In the genomic region with DNA sequence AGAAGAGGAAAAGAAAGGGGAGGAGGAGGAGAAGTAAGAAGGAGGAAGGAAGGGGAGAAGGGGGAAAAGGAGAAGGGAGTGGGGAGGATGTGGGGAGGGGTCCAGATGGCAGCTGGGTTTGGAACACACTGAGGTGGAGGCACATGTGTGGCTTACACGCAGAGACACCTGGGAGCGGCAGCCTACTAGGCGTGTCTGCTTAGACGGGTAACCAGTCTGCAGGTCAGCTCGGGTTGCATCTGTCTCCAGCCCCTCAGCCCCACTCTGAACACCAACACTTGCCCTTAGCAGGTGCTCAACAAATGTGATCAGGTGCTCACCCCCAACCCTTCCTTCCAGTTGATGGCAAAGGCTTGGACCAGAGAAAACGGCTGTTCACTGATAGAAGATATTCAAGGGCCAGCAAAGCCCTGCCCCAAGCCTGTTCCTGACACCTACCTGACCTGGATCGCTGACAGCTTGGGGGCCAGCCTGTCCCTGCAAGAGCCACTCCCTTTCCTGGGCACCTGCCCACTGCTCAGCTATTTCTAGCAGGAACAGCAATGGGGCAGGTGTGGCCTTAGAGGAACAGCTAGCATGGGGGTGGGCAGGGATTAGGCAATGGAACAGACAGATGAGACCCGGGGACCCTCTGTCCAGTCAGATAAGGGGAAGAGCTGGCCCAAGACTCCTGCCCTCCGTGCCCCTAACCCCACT, we compare ENCODE assay signal across 26 cellular contexts.
DNase-seq lines count a peak whose midpoint lies in the region; ATAC-seq and TF ChIP-seq lines count a peak whose summit lies in the region.
"Had no signal": no experiment of that assay in that cellular context is flagged by ENCODE, and none has a peak within 500 bp of the region (broad histone marks: within the 10 kb centered on the region; RNA-seq: fewer than 3 reads in every experiment).

No MANE protein-coding gene starts in this region.

- H3K4me3 ChIP-seq in HEK293 (ENCODE audit: low read depth, low read length): no peak overlapping the region
- H3K4me3 ChIP-seq: HAP-1, heart right ventricle, MG63, SJCRH30, upper lobe of left lung had no signal

- DNase-seq in DMS 273 (lab: John Stamatoyannopoulos, UW; ENCODE audit: unreplicated experiment) (peak; percentile 21), DMS 273 treated with DMSO at 0.1 percent for 48 hours (lab: John Stamatoyannopoulos, UW) (no peak), cerebellar cortex (ENCODE audit: low spot score) (peak; percentile 33), mucosa of gallbladder (ENCODE audit: low spot score) (peak; percentile 56), HUDEP-2 (lab: John Stamatoyannopoulos, UW; ENCODE audit: unreplicated experiment in 76 of 76) (no peak), pons (ENCODE audit: low spot score) (no peak)
- DNase-seq: activated CD8-positive, alpha-beta T cell treated with anti-CD3 and anti-CD28 coated beads for 36 hours; activated T-cell treated with anti-CD3 and anti-CD28 coated beads, Interleukin-2, amount 50 U/mL, for 4 hours; effector memory CD8-positive, alpha-beta T cell; GDM1; heart right ventricle; immature natural killer cell; mammary epithelial cell; MG63; naive thymus-derived CD8-positive, alpha-beta T cell; NCI-H1694; NCI-H446 treated with DMSO at 0.1 percent for 48 hours; SJCRH30; T-helper 2 cell had no signal

- TF ChIP-seq CTCF in HEK293 (tag by site-specific recombination; IDR thresholded peaks at IDR 0.05): no peak

- peaks cover 4% of the 10 kb centered on the region; the same call in 1 of the 2 replicates for H3K4me1 ChIP-seq in HEK293 (ENCODE audit: control insufficient read depth, insufficient read depth, low read length)
- H3K4me1 ChIP-seq: HAP-1, parathyroid adenoma, SJCRH30 had no signal

- CTCF ChIA-PET in HEK293 (lab: Yijun Ruan, JAX): no interaction called here

- H3K9me3 ChIP-seq in HEK293 (ENCODE audit: control insufficient read depth, insufficient read depth, low read depth, low read length): no peaks in the 10 kb centered on the region
- H3K9me3 ChIP-seq: HAP-1, heart right ventricle, SJCRH30, upper lobe of left lung had no signal

- no peak for ATAC-seq in HG03175 (IDR thresholded peaks at IDR 0.05; ENCODE audit: unreplicated experiment)
- ATAC-seq: activated CD8-positive, alpha-beta T cell treated with anti-CD3 and anti-CD28 coated beads for 36 hours; activated T-cell treated with anti-CD3 and anti-CD28 coated beads, Interleukin-2, amount 50 U/mL, for 4 hours; effector memory CD8-positive, alpha-beta T cell; naive thymus-derived CD8-positive, alpha-beta T cell; WTC11 had no signal

- POLR2A ChIA-PET in HEK293 (lab: Yijun Ruan, JAX): no interaction called here

- no peak overlapping the region for H3K27ac ChIP-seq in HEK293 (ENCODE audit: extremely low read depth, low read depth, low read length)
- H3K27ac ChIP-seq: 22Rv1, heart right ventricle, parathyroid adenoma, SJCRH30 had no signal

- H3K36me3 ChIP-seq in HEK293 (ENCODE audit: control insufficient read depth in 2 of 2, insufficient read depth in 1 of 2, low read length in 2 of 2): peaks cover 0 to 5% of the 10 kb centered on the region in 2 experiments; a peak in 1 of 3 replicates
- H3K36me3 ChIP-seq: HAP-1, MG63, SJCRH30, upper lobe of left lung had no signal

TF ChIP-seq in HEK293, 187 proteins besides CTCF, POLR2A, EP300 and RAD21:
- TF ChIP-seq ZNF341 (tag by site-specific recombination; IDR thresholded peaks at IDR 0.05; ENCODE audit: low read depth) (0 out of 2 replicates have a peak, but pooled peaks have one; percentile 6), HOXC10 (CRISPR knock-in tag; IDR thresholded peaks at IDR 0.05) (no peak), ZNF394 (tag by site-specific recombination; IDR thresholded peaks at IDR 0.05; ENCODE audit: borderline replicate concordance) (no peak)

Comparison
In these comparisons a context has a peak if more than half of its experiments do, and no peak if none do; other contexts are left out.
1. DNase-seq: peak in DMS 273 (single experiment), cerebellar cortex (single experiment) and mucosa of gallbladder (single experiment); none in DMS 273 treated with DMSO at 0.1 percent for 48 hours (single experiment), HUDEP-2 (0 of 76) and pons (single experiment).